ENCODE assay signal across 11 cellular contexts in genomic region chr9:107174441-107174840, GRCh38.
DNase-seq lines count a peak whose midpoint lies in the region; ATAC-seq, FAIRE-seq and TF ChIP-seq lines count a peak whose summit lies in the region.
"Had no signal": no experiment of that assay in that cellular context is flagged by ENCODE, and none has a peak within 500 bp of the region (broad histone marks: within the 10 kb centered on the region; RNA-seq: fewer than 3 reads in every experiment).

No MANE protein-coding gene starts in this region.

- intact Hi-C loops in left ventricle myocardium inferior (cut with micrococcal nuclease), result no loop called here
- intact Hi-C loops in upper lobe of right lung (cut with DNase I), result no loop called here

- ATAC-seq in GM18907 (IDR thresholded peaks at IDR 0.05; ENCODE audit: unreplicated experiment) (no peak), upper lobe of right lung (no peak), HG03460 (IDR thresholded peaks at IDR 0.05; ENCODE audit: unreplicated experiment) (no peak)

- no peak for FAIRE-seq in urothelium cell line (lab: Jason Lieb, UNC)
- FAIRE-seq: islet of Langerhans had no signal

- H3K27me3 ChIP-seq in left ventricle myocardium inferior (ENCODE audit: low read depth), result no peaks in the 10 kb centered on the region
- no peaks in the 10 kb centered on the region for H3K27me3 ChIP-seq in right atrium auricular region
- H3K27me3 ChIP-seq in upper lobe of right lung, result no peaks in the 10 kb centered on the region
- H3K27me3 ChIP-seq: ascending aorta had no signal

- no peak for DNase-seq in left ventricle myocardium inferior
- no peak for DNase-seq in right atrium auricular region (ENCODE audit: low spot score)
- DNase-seq in M059J (ENCODE audit: low read depth), result peak; percentile 74
- DNase-seq in fibroblast of villous mesenchyme (ENCODE audit: low read depth), result peak; percentile 16
- peak; percentile 14 for DNase-seq in urothelium cell line (ENCODE audit: low spot score)
- no peak for DNase-seq in upper lobe of right lung
- DNase-seq: NCI-H1092 treated with DMSO at 0.1 percent for 48 hours had no signal

- no peaks in the 10 kb centered on the region for H3K36me3 ChIP-seq in left ventricle myocardium inferior
- no peaks in the 10 kb centered on the region for H3K36me3 ChIP-seq in right atrium auricular region
- no peaks in the 10 kb centered on the region for H3K36me3 ChIP-seq in upper lobe of right lung
- H3K36me3 ChIP-seq: ascending aorta had no signal

- no peak overlapping the region for H3K4me3 ChIP-seq in left ventricle myocardium inferior
- no peak overlapping the region for H3K4me3 ChIP-seq in right atrium auricular region
- no peak overlapping the region for H3K4me3 ChIP-seq in fibroblast of villous mesenchyme (ENCODE audit: low read depth, low read length)
- H3K4me3 ChIP-seq in upper lobe of right lung, result no peak overlapping the region
- H3K4me3 ChIP-seq: ascending aorta had no signal

- TF ChIP-seq CTCF in left ventricle myocardium inferior (IDR thresholded peaks at IDR 0.05; ENCODE audit: borderline replicate concordance) (no peak), right atrium auricular region (IDR thresholded peaks at IDR 0.05) (no peak), fibroblast of villous mesenchyme (IDR thresholded peaks at IDR 0.05; ENCODE audit: insufficient read depth, low read depth, low read length) (no peak), upper lobe of right lung (IDR thresholded peaks at IDR 0.05) (no peak)

- H3K4me1 ChIP-seq in left ventricle myocardium inferior (peaks cover 36% of the 10 kb centered on the region), right atrium auricular region (peaks cover 0 to 32% of the 10 kb centered on the region in 2 donors), upper lobe of right lung (peaks cover 8% of the 10 kb centered on the region)
- H3K4me1 ChIP-seq: ascending aorta had no signal

- H3K27ac ChIP-seq in left ventricle myocardium inferior (replicated peaks), result peak overlapping the region; percentile 78
- peak overlapping the region in 1 of 2 donors; percentile 77 for H3K27ac ChIP-seq in right atrium auricular region
- H3K27ac ChIP-seq in upper lobe of right lung, result no peak overlapping the region
- H3K27ac ChIP-seq: ascending aorta had no signal

- H3K9me3 ChIP-seq in left ventricle myocardium inferior (replicated peaks) (no peaks in the 10 kb centered on the region), right atrium auricular region (no peaks in the 10 kb centered on the region), upper lobe of right lung (no peaks in the 10 kb centered on the region)
- H3K9me3 ChIP-seq: ascending aorta had no signal

Comparison
In these comparisons a context has a peak if more than half of its experiments do, and no peak if none do; other contexts are left out.
1. DNase-seq: peak in M059J (single experiment), fibroblast of villous mesenchyme (single experiment) and urothelium cell line (single experiment); none in left ventricle myocardium inferior (single experiment), right atrium auricular region (single experiment) and upper lobe of right lung (single experiment).